Comparison of ENCODE assay signal across 9 cellular contexts in genomic region chr1:119859647-119860046, GRCh38. TPM values are rescaled to one million over a fixed set of nuclear protein-coding genes. Genes with fewer than 3 reads are reported as not detected.
DNase-seq lines count a peak whose midpoint lies in the region; TF ChIP-seq lines count a peak whose summit lies in the region.
"Had no signal": no experiment of that assay in that cellular context is flagged by ENCODE, and none has a peak within 500 bp of the region (broad histone marks: within the 10 kb centered on the region; RNA-seq: fewer than 3 reads in every experiment).

No MANE protein-coding gene starts in this region.

- H3K27me3 ChIP-seq in esophagus muscularis mucosa (no peaks in the 10 kb centered on the region), thyroid gland (no peaks in the 10 kb centered on the region)

- no peak overlapping the region for H3K4me3 ChIP-seq in esophagus muscularis mucosa
- no peak overlapping the region for H3K4me3 ChIP-seq in thyroid gland (replicated peaks in 1 of 3)

- no peaks in the 10 kb centered on the region for H3K36me3 Mint-ChIP-seq in activated naive CD4-positive, alpha-beta T cell treated with anti-CD3 and anti-CD28 coated beads for 36 hours (ENCODE audit: low read depth)

- H3K27ac Mint-ChIP-seq in activated naive CD4-positive, alpha-beta T cell treated with anti-CD3 and anti-CD28 coated beads for 36 hours = no peak overlapping the region

- no peak for TF ChIP-seq EP300 in esophagus muscularis mucosa (IDR thresholded peaks at IDR 0.05)

- TF ChIP-seq CTCF in RWPE1 (conservative IDR thresholded peaks at IDR 0.05; ENCODE audit: low read depth) (no peak), esophagus muscularis mucosa (IDR thresholded peaks at IDR 0.05) (no peak), thyroid gland (IDR thresholded peaks at IDR 0.05) (no peak)

- H3K9me3 Mint-ChIP-seq in activated naive CD4-positive, alpha-beta T cell treated with anti-CD3 and anti-CD28 coated beads for 36 hours = no peaks in the 10 kb centered on the region

- no peaks in the 10 kb centered on the region for H3K9me3 ChIP-seq in esophagus muscularis mucosa
- no peaks in the 10 kb centered on the region for H3K9me3 ChIP-seq in thyroid gland

- CTCF ChIA-PET in activated naive CD4-positive, alpha-beta T cell treated with anti-CD3 and anti-CD28 coated beads for 36 hours (lab: Charles Lee) = interaction anchor here (1.2 to 4.0 kb wide), 3 partner anchors 10 to 115 kb away, joined by 3 to 15 read pairs (median 3); no protein-coding TSS in a partner anchor
- CTCF ChIA-PET in RWPE1 (lab: Yijun Ruan, JAX) = interaction anchor here (0.7 kb wide), 1 partner anchor 16 kb away, joined by 3 read pairs; no protein-coding TSS in a partner anchor

- peaks cover 9% of the 10 kb centered on the region for H3K27me3 Mint-ChIP-seq in activated naive CD4-positive, alpha-beta T cell treated with anti-CD3 and anti-CD28 coated beads for 36 hours (ENCODE audit: low read depth)

- POLR2A ChIA-PET in RWPE1 (lab: Yijun Ruan, JAX; ENCODE audit: low non-redundant PET) = no interaction called here

- WGBS in esophagus muscularis mucosa = 48% methylated on average over 4 of the region's 4 CpGs
- WGBS in thyroid gland, 2 donors = 51 to 78% methylated on average over 4 of the region's 4 CpGs

- no peak overlapping the region for H3K4me3 Mint-ChIP-seq in activated naive CD4-positive, alpha-beta T cell treated with anti-CD3 and anti-CD28 coated beads for 36 hours

- H3K27ac ChIP-seq in RWPE1 (no peak overlapping the region), esophagus muscularis mucosa (replicated peaks in 1 of 4) (no peak overlapping the region), thyroid gland (no peak overlapping the region)
- H3K27ac ChIP-seq: C4-2B had no signal

- H3K4me1 ChIP-seq in esophagus muscularis mucosa (peaks cover 0 to 27% (median 20%) of the 10 kb centered on the region in 4 donors), thyroid gland (no peaks in the 10 kb centered on the region)

- TF ChIP-seq POLR2A in esophagus muscularis mucosa (IDR thresholded peaks at IDR 0.05; ENCODE audit: low read depth) (no peak), thyroid gland (IDR thresholded peaks at IDR 0.05) (no peak)

- intact Hi-C loops in activated naive CD4-positive, alpha-beta T cell treated with anti-CD3 and anti-CD28 coated beads for 36 hours (cut with micrococcal nuclease) = no loop called here
- intact Hi-C loops in esophagus muscularis mucosa (cut with DNase I) = no loop called here
- intact Hi-C loops in thyroid gland (cut with DNase I) = no loop called here

- peak; percentile 26 for DNase-seq in activated naive CD4-positive, alpha-beta T cell treated with anti-CD3 and anti-CD28 coated beads for 36 hours
- DNase-seq in activated naive CD4-positive, alpha-beta T cell (lab: John Stamatoyannopoulos, UW) = no peak
- DNase-seq in RWPE1 (ENCODE audit: low spot score) (peak; percentile 67), esophagus muscularis mucosa (ENCODE audit: extremely low spot score) (peak; percentile 14), stromal cell of bone marrow (ENCODE audit: low read depth) (peak; percentile 54), NCI-H774 (lab: John Stamatoyannopoulos, UW) (no peak), NCI-H82 treated with DMSO at 0.1 percent for 48 hours (lab: John Stamatoyannopoulos, UW; ENCODE audit: unreplicated experiment) (no peak), thyroid gland (no peak)

- H3K36me3 ChIP-seq in esophagus muscularis mucosa = no peaks in the 10 kb centered on the region
- H3K36me3 ChIP-seq in thyroid gland = no peaks in the 10 kb centered on the region

- H3K4me1 Mint-ChIP-seq in activated naive CD4-positive, alpha-beta T cell treated with anti-CD3 and anti-CD28 coated beads for 36 hours (ENCODE audit: low read depth) = peaks cover 12% of the 10 kb centered on the region

RNA-seq across cellular contexts. Expression of gene ADAM30, which starts 36.7 kb away (rescaled TPM):
- not detected for total RNA-seq in activated naive CD4-positive, alpha-beta T cell treated with anti-CD3 and anti-CD28 coated beads for 36 hours
- total RNA-seq in esophagus muscularis mucosa (not detected), thyroid gland (under 1 TPM in 1 of 4 donors, not detected in 3; 0.13 TPM)

RNA-seq across cellular contexts. Expression of gene REG4, which starts 48.4 kb away (rescaled TPM):
- total RNA-seq in activated naive CD4-positive, alpha-beta T cell treated with anti-CD3 and anti-CD28 coated beads for 36 hours = 1 to 10 TPM in 1 of 2 experiments, under 1 TPM in 1; 0.64 to 1.0 TPM
- total RNA-seq in esophagus muscularis mucosa (not detected), thyroid gland (not detected)

Comparison
In these comparisons a context has a peak if more than half of its experiments do, and no peak if none do; other contexts are left out.
1. DNase-seq: peak in activated naive CD4-positive, alpha-beta T cell treated with anti-CD3 and anti-CD28 coated beads for 36 hours (single experiment), RWPE1 (single experiment), esophagus muscularis mucosa (single experiment) and stromal cell of bone marrow (single experiment); none in activated naive CD4-positive, alpha-beta T cell (0 of 4), NCI-H774 (single experiment), NCI-H82 treated with DMSO at 0.1 percent for 48 hours (single experiment) and thyroid gland (0 of 2).